Comparison of ENCODE assay signal across 8 cellular contexts in the genomic region with DNA sequence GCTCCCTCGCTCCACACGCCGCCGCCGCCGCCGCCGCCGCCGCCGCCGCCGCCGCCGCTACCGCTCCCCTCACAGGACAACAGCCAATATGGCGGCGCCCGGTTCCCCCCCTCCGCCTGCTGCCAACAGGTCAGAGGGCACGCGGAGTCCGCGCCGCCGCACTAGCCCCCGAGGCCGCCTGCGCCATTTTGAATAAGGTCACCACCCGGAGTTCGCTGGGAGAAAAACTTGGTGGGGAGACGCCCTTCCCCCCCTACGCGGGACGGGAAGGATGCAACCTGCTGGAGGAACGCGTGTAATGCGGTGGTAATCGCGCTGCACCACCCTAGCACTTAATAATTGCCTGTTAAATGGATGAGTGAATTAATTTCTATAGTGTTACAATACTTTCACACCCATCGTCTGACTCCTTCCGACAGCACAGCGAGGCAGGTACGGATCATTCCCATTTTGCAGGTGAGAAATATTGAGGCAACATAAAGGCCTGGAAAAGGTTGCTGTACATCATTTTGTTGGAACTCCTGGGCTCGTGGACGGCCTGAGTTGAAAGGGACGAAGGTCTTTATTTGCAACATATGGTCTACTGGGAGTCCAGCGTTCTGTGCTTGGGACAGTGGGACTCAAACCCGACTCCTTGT. TPM values are rescaled to one million over a fixed set of nuclear protein-coding genes. Genes with fewer than 3 reads are reported as not detected.
A peak's percentile ranks its signal among the peaks of the same experiment; 100 is the strongest.
DNase-seq lines count a peak whose midpoint lies in the region; ATAC-seq and TF ChIP-seq lines count a peak whose summit lies in the region.

FAM193B (minus strand) TSS at position 90 of the 638 bp plus-strand sequence. CDS start 105 bp downstream, outside the sequence.

- peak; percentile 87 for ATAC-seq in GM21825 (IDR thresholded peaks at IDR 0.05; ENCODE audit: unreplicated experiment)
- ATAC-seq in natural killer cell treated with Interleukin-12 subunit alpha and Interleukin-12 subunit beta and Interleukin-15 and Interleukin-18, amount 100 ng/mL, for 72 hours, result peak; percentile 98 to 100

- no peaks in the 10 kb centered on the region for H3K9me3 ChIP-seq in DOHH2 (ENCODE audit: control insufficient read depth, insufficient read depth, low read length)

- peaks cover 32% of the 10 kb centered on the region for H3K4me1 Mint-ChIP-seq in activated T-helper 2 cell treated with anti-CD3 and anti-CD28 coated beads, Interferon-gamma antibody, Interleukin-2, Interleukin-4, amounts not matched to agents 10 μg/mL and 5 μg/mL and 100 μg/mL, durations not matched to agents 14 hours and 24 hours and 36 hours (ENCODE audit: low read depth)
- H3K4me1 Mint-ChIP-seq in natural killer cell treated with Interleukin-12 subunit alpha and Interleukin-12 subunit beta and Interleukin-15 and Interleukin-18, amount 100 ng/mL, for 72 hours (ENCODE audit: low read depth in 2 of 2), result peaks cover 20 to 26% of the 10 kb centered on the region in 2 donors

- no peaks in the 10 kb centered on the region for H3K27me3 ChIP-seq in DOHH2 (ENCODE audit: control insufficient read depth, low read length)

- intact Hi-C loops in activated T-helper 2 cell treated with anti-CD3 and anti-CD28 coated beads, Interferon-gamma antibody, Interleukin-2, Interleukin-4, amounts not matched to agents 10 μg/mL and 5 μg/mL and 100 μg/mL, durations not matched to agents 14 hours and 24 hours and 36 hours (cut with micrococcal nuclease), result loop anchor here (1.0 to 2.0 kb wide), 2 partner anchors 38 kb away; partner anchors contain the start of genes DDX41 and TMED9

- no peaks in the 10 kb centered on the region for H3K9me2 ChIP-seq in DOHH2 (replicated peaks; ENCODE audit: control insufficient read depth, low read length)

- peaks cover 13% of the 10 kb centered on the region for H4K20me1 ChIP-seq in DOHH2 (ENCODE audit: control insufficient read depth, insufficient read depth, low read depth, low read length)

- TF ChIP-seq CTCF in DOHH2 (IDR thresholded peaks at IDR 0.05; ENCODE audit: low read depth, low read length, poor library complexity, severe bottlenecking), result peak; percentile 23

- H3K27ac ChIP-seq in DOHH2 (ENCODE audit: low read depth, low read length), result no peak within 1 kb of the TSS

- H3K4me2 ChIP-seq in DOHH2 (ENCODE audit: low read length), result peak within 1 kb of the TSS; percentile 85

- H3K27ac Mint-ChIP-seq in activated T-helper 2 cell treated with anti-CD3 and anti-CD28 coated beads, Interferon-gamma antibody, Interleukin-2, Interleukin-4, amounts not matched to agents 10 μg/mL and 5 μg/mL and 100 μg/mL, durations not matched to agents 14 hours and 24 hours and 36 hours, result peak within 1 kb of the TSS; percentile 58
- peak within 1 kb of the TSS; percentile 80 to 94 for H3K27ac Mint-ChIP-seq in natural killer cell treated with Interleukin-12 subunit alpha and Interleukin-12 subunit beta and Interleukin-15 and Interleukin-18, amount 100 ng/mL, for 72 hours

- peaks cover 31% of the 10 kb centered on the region for H3K36me3 ChIP-seq in DOHH2 (ENCODE audit: control insufficient read depth, low read length)

- H3K9me3 Mint-ChIP-seq in activated T-helper 2 cell treated with anti-CD3 and anti-CD28 coated beads, Interferon-gamma antibody, Interleukin-2, Interleukin-4, amounts not matched to agents 10 μg/mL and 5 μg/mL and 100 μg/mL, durations not matched to agents 14 hours and 24 hours and 36 hours, result no peaks in the 10 kb centered on the region
- H3K9me3 Mint-ChIP-seq in natural killer cell treated with Interleukin-12 subunit alpha and Interleukin-12 subunit beta and Interleukin-15 and Interleukin-18, amount 100 ng/mL, for 72 hours, result no peaks in the 10 kb centered on the region

- no peaks in the 10 kb centered on the region; the same call in 1 of the 2 replicates for H3F3A ChIP-seq in DOHH2 (ENCODE audit: control insufficient read depth, insufficient read depth)

- H3K4me3 ChIP-seq in DOHH2 (ENCODE audit: low read length), result peak within 1 kb of the TSS; percentile 79

- peaks cover 26% of the 10 kb centered on the region for H3K4me1 ChIP-seq in DOHH2 (ENCODE audit: control insufficient read depth, low read length)

- H3K36me3 Mint-ChIP-seq in activated T-helper 2 cell treated with anti-CD3 and anti-CD28 coated beads, Interferon-gamma antibody, Interleukin-2, Interleukin-4, amounts not matched to agents 10 μg/mL and 5 μg/mL and 100 μg/mL, durations not matched to agents 14 hours and 24 hours and 36 hours (ENCODE audit: low read depth), result peaks cover 16% of the 10 kb centered on the region
- H3K36me3 Mint-ChIP-seq in natural killer cell treated with Interleukin-12 subunit alpha and Interleukin-12 subunit beta and Interleukin-15 and Interleukin-18, amount 100 ng/mL, for 72 hours, result peaks cover 6% of the 10 kb centered on the region

- no peaks in the 10 kb centered on the region for H3K27me3 Mint-ChIP-seq in activated T-helper 2 cell treated with anti-CD3 and anti-CD28 coated beads, Interferon-gamma antibody, Interleukin-2, Interleukin-4, amounts not matched to agents 10 μg/mL and 5 μg/mL and 100 μg/mL, durations not matched to agents 14 hours and 24 hours and 36 hours (ENCODE audit: low read depth)
- no peaks in the 10 kb centered on the region for H3K27me3 Mint-ChIP-seq in natural killer cell treated with Interleukin-12 subunit alpha and Interleukin-12 subunit beta and Interleukin-15 and Interleukin-18, amount 100 ng/mL, for 72 hours

- peak within 1 kb of the TSS; percentile 82 for H3K4me3 Mint-ChIP-seq in activated T-helper 2 cell treated with anti-CD3 and anti-CD28 coated beads, Interferon-gamma antibody, Interleukin-2, Interleukin-4, amounts not matched to agents 10 μg/mL and 5 μg/mL and 100 μg/mL, durations not matched to agents 14 hours and 24 hours and 36 hours (ENCODE audit: low read depth)
- peak within 1 kb of the TSS; percentile 92 for H3K4me3 Mint-ChIP-seq in natural killer cell treated with Interleukin-12 subunit alpha and Interleukin-12 subunit beta and Interleukin-15 and Interleukin-18, amount 100 ng/mL, for 72 hours

- H3K79me2 ChIP-seq in DOHH2 (ENCODE audit: control insufficient read depth, low read length), result peaks cover 51% of the 10 kb centered on the region

- DNase-seq in Kasumi-1 (lab: John Stamatoyannopoulos, UW) (peak; percentile 87 to 90), RPMI8226 (peak; percentile 95), fibroblast of peridontal ligament (ENCODE audit: extremely low read depth) (peak; percentile 87)
- peak; percentile 94 for DNase-seq in activated T-helper 2 cell treated with anti-CD3 and anti-CD28 coated beads, Interferon-gamma antibody, Interleukin-2, Interleukin-4, amounts not matched to agents 10 μg/mL and 5 μg/mL and 100 μg/mL, durations not matched to agents 14 hours and 24 hours and 36 hours (ENCODE audit: low spot score)
- peak; percentile 97 for DNase-seq in natural killer cell treated with Interleukin-12 subunit alpha and Interleukin-12 subunit beta and Interleukin-15 and Interleukin-18, amount 100 ng/mL, for 72 hours (ENCODE audit: low spot score)
- peak; percentile 92 for DNase-seq in stimulated activated naive CD4-positive, alpha-beta T cell treated with Interleukin-2 at 50 U/mL for 16 hours (lab: John Stamatoyannopoulos, UW)

RNA-seq across cellular contexts. Expression of gene FAM193B, which starts in this region (rescaled TPM):
- 75.8 and 81.0 TPM in 2 replicates for total RNA-seq in activated T-helper 2 cell treated with anti-CD3 and anti-CD28 coated beads, Interferon-gamma antibody, Interleukin-2, Interleukin-4, amounts not matched to agents 10 μg/mL and 5 μg/mL and 100 μg/mL, durations not matched to agents 14 hours and 24 hours and 36 hours
- 100 to 1,000 TPM in 1 of 2 donors, 10 to 100 TPM in 1; 57.9 to 135 TPM for total RNA-seq in natural killer cell treated with Interleukin-12 subunit alpha and Interleukin-12 subunit beta and Interleukin-15 and Interleukin-18, amount 100 ng/mL, for 72 hours
